10 cellular contexts compared by ENCODE assay signal in the genomic region with DNA sequence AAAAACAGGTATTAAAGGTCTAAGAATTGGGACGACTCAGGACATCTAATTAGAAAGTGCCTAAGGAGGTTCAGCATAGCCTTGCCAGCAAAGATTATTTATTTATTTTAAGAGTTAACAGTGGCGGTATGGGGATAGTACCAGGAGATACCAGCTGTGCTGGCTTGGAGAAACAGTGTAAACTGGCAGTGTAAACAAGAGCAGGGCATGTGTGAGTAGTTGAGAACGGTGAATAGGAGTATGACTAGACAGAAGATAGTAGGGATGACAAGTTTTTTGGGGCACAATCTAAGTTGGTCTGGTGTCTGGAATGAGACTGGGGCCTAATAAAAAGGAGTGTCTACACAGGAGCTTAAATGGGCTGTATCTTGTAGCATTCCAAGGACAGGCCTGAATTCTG. TPM values are rescaled to one million over a fixed set of nuclear protein-coding genes. Genes with fewer than 3 reads are reported as not detected.
DNase-seq lines count a peak whose midpoint lies in the region; ATAC-seq, FAIRE-seq and TF ChIP-seq lines count a peak whose summit lies in the region.
"Not testable (repeated sequence)": the region's sequence is repeated elsewhere in the genome, so short reads cannot be mapped to it uniquely, and the experiment has no call there.
"Had no signal": no experiment of that assay in that cellular context is flagged by ENCODE, and none has a peak within 500 bp of the region (broad histone marks: within the 10 kb centered on the region; RNA-seq: fewer than 3 reads in every experiment).

No MANE protein-coding gene starts in this region.

- 74% methylated on average over 3 of the region's 3 CpGs; no CpG with 5 or more reads in 1 of the 2 experiments for WGBS in H1 (ENCODE audit: extremely low coverage in 1 of 2, insufficient coverage in 1 of 2, insufficient read length in 1 of 2, insufficient replicate concordance in 2 of 2, low coverage in 1 of 2, low lambda C conversion rate in 2 of 2, missing lambda C conversion rate in 1 of 2), 2 experiments
- no CpG with 5 or more reads among the region's 3 CpGs for WGBS in mesendoderm (ENCODE audit: extremely low coverage, insufficient coverage, low lambda C conversion rate)

- H4K20me1 ChIP-seq in DOHH2 (ENCODE audit: control insufficient read depth, insufficient read depth, low read depth, low read length); OCI-LY7 (ENCODE audit: insufficient read depth, low read length); H1 (replicated peaks in 1 of 2; ENCODE audit: control insufficient read depth in 1 of 2, insufficient read depth in 2 of 2, low read length in 2 of 2); neural progenitor cell (ENCODE audit: low read depth): not testable (repeated sequence)

- peaks cover 29% of the 10 kb centered on the region for H3K9me3 Mint-ChIP-seq in activated CD4-positive, alpha-beta T cell treated with anti-CD3 and anti-CD28 coated beads, Interleukin-2, amount 10 ng/mL, durations not matched to agents 7 days and 5 days
- peaks cover 50 to 51% of the 10 kb centered on the region in 2 donors for H3K9me3 Mint-ChIP-seq in activated naive CD4-positive, alpha-beta T cell treated with anti-CD3 and anti-CD28 coated beads, Interleukin-2, amount 50 U/mL, for 72 hours
- H3K9me3 Mint-ChIP-seq in neural progenitor cell, result peaks cover 11% of the 10 kb centered on the region

- H2BK120ac ChIP-seq in H1 (replicated peaks; ENCODE audit: low read depth, low read length); mesendoderm (ENCODE audit: low read depth, low read length): not testable (repeated sequence)

- POLR2A ChIA-PET in OCI-LY7 (lab: Charles Lee); activated CD4-positive, alpha-beta T cell treated with anti-CD3 and anti-CD28 coated beads, Interleukin-2, amount 10 ng/mL, durations not matched to agents 7 days and 5 days (lab: Charles Lee): not testable (repeated sequence)
- POLR2A ChIA-PET in H1 (lab: Charles Lee; ENCODE audit: partially characterized antibody), result interaction anchor here (1.0 to 2.1 kb wide), 9 partner anchors 10 to 126 kb away, joined by 3 to 6 read pairs (median 4); no protein-coding TSS in a partner anchor

- peaks cover 55% of the 10 kb centered on the region for H3K36me3 Mint-ChIP-seq in activated CD4-positive, alpha-beta T cell treated with anti-CD3 and anti-CD28 coated beads, Interleukin-2, amount 10 ng/mL, durations not matched to agents 7 days and 5 days (ENCODE audit: low read depth)
- peaks cover 75 to 86% of the 10 kb centered on the region in 2 donors for H3K36me3 Mint-ChIP-seq in activated naive CD4-positive, alpha-beta T cell treated with anti-CD3 and anti-CD28 coated beads, Interleukin-2, amount 50 U/mL, for 72 hours
- H3K36me3 Mint-ChIP-seq in neural progenitor cell, result not testable (repeated sequence)

- H3K23ac ChIP-seq in H1 (ENCODE audit: insufficient read length); mesendoderm (ENCODE audit: low read length): not testable (repeated sequence)

- H3K4me2 ChIP-seq in DOHH2 (ENCODE audit: low read length) (peak overlapping the region; percentile 57), OCI-LY7 (ENCODE audit: low read length) (0 out of 2 replicates have a peak overlapping the region, but pooled peaks have one; percentile 5), H1 (ENCODE audit: insufficient read depth in 1 of 2, low read depth in 2 of 2, low read length in 2 of 2) (peak overlapping the region; percentile 20 to 47; a peak in 2 of 4 replicates), neural progenitor cell (peak overlapping the region; percentile 81)
- H3K4me2 ChIP-seq in mesendoderm (ENCODE audit: low read length), result not testable (repeated sequence)

- intact Hi-C loops in OCI-LY7 (cut with micrococcal nuclease; ENCODE audit: unreplicated experiment), result loop anchor here (5.0 kb wide), 1 partner anchor 75 kb away; no protein-coding TSS in a partner anchor

- not testable (repeated sequence) for H3K4me1 ChIP-seq in DOHH2 (ENCODE audit: control insufficient read depth, low read length); H1 (replicated peaks in 1 of 4; ENCODE audit: control insufficient read depth in 3 of 4, insufficient read depth in 4 of 4, low read length in 3 of 4); mesendoderm (ENCODE audit: control insufficient read depth, low read depth, low read length)
- H3K4me1 ChIP-seq in OCI-LY7 (ENCODE audit: insufficient read depth, low read length, poor library complexity, severe bottlenecking) (peaks cover 12% of the 10 kb centered on the region), neural progenitor cell (peaks cover 17% of the 10 kb centered on the region)

- H3K36me3 ChIP-seq in DOHH2 (ENCODE audit: control insufficient read depth, low read length); OCI-LY7 (ENCODE audit: insufficient read depth, low read length); H1 (ENCODE audit: control insufficient read depth in 2 of 4, insufficient read depth in 4 of 4, low read length in 3 of 4); mesendoderm (ENCODE audit: control insufficient read depth, insufficient read depth, low read length); neural progenitor cell: not testable (repeated sequence)

- peak overlapping the region; percentile 50 for H3K27ac Mint-ChIP-seq in activated CD4-positive, alpha-beta T cell treated with anti-CD3 and anti-CD28 coated beads, Interleukin-2, amount 10 ng/mL, durations not matched to agents 7 days and 5 days
- H3K27ac Mint-ChIP-seq in activated naive CD4-positive, alpha-beta T cell treated with anti-CD3 and anti-CD28 coated beads, Interleukin-2, amount 50 U/mL, for 72 hours, result peak overlapping the region; percentile 14 to 51
- not testable (repeated sequence) for H3K27ac Mint-ChIP-seq in neural progenitor cell

- BruUV-seq in OCI-LY7 (replicated peaks; lab: Mats Ljungman, UMichigan), result not testable (repeated sequence)

- H3F3A ChIP-seq in DOHH2 (ENCODE audit: control insufficient read depth, insufficient read depth), result not testable (repeated sequence)
- peaks cover 30% of the 10 kb centered on the region for H3F3A ChIP-seq in neural progenitor cell (ENCODE audit: low read depth)

- not testable (repeated sequence) for H3K79me1 ChIP-seq in H1 (ENCODE audit: low read depth, low read length); mesendoderm (ENCODE audit: low read length)

- H3K4ac ChIP-seq in H1 (replicated peaks; ENCODE audit: insufficient read length, low read depth, low read length); mesendoderm (ENCODE audit: low read depth, low read length): not testable (repeated sequence)

- not testable (repeated sequence) for H3K4me3 ChIP-seq in DOHH2 (ENCODE audit: low read length); OCI-LY7 (ENCODE audit: low read depth, low read length, poor library complexity, severe bottlenecking); mesendoderm (ENCODE audit: low read length)
- H3K4me3 ChIP-seq in H1 (ENCODE audit: extremely low read depth in 1 of 4, insufficient read depth in 2 of 4, low read depth in 3 of 4, low read length in 4 of 4), result peak overlapping the region in 2 of 4 experiments; percentile 43 to 67; a peak in 2 of 8 replicates
- peak overlapping the region; percentile 65 for H3K4me3 ChIP-seq in neural progenitor cell

- H3K79me2 ChIP-seq in DOHH2 (ENCODE audit: control insufficient read depth, low read length) (peaks cover 29% of the 10 kb centered on the region), H1 (ENCODE audit: control insufficient read depth in 1 of 2, insufficient read depth in 2 of 2, low read length in 2 of 2) (peaks cover 0 to 12% of the 10 kb centered on the region in 2 experiments; a peak in 2 of 4 replicates), neural progenitor cell (ENCODE audit: low read depth) (peaks cover 10% of the 10 kb centered on the region)
- H3K79me2 ChIP-seq in OCI-LY7 (ENCODE audit: insufficient read depth, low read depth, low read length); mesendoderm (ENCODE audit: control insufficient read depth, insufficient read depth, low read length): not testable (repeated sequence)

- peaks cover 50% of the 10 kb centered on the region for H3K4me1 Mint-ChIP-seq in activated CD4-positive, alpha-beta T cell treated with anti-CD3 and anti-CD28 coated beads, Interleukin-2, amount 10 ng/mL, durations not matched to agents 7 days and 5 days
- H3K4me1 Mint-ChIP-seq in neural progenitor cell, result peaks cover 16% of the 10 kb centered on the region

- not testable (repeated sequence) for H3K27ac ChIP-seq in DOHH2 (ENCODE audit: low read depth, low read length); OCI-LY7 (ENCODE audit: low read depth, low read length, poor library complexity, severe bottlenecking); H1 (ENCODE audit: low read depth, low read length); neural progenitor cell
- peak overlapping the region; percentile 51 for H3K27ac ChIP-seq in mesendoderm (ENCODE audit: low read depth, low read length)

- not testable (repeated sequence) for H4K91ac ChIP-seq in H1 (replicated peaks; ENCODE audit: insufficient read length, low read length)

- not testable (repeated sequence) for H2BK15ac ChIP-seq in H1 (ENCODE audit: low read length); mesendoderm (replicated peaks; ENCODE audit: low read depth)

- TF ChIP-seq CTCF in DOHH2 (IDR thresholded peaks at IDR 0.05; ENCODE audit: low read depth, low read length, poor library complexity, severe bottlenecking); OCI-LY7 (conservative IDR thresholded peaks at IDR 0.05; ENCODE audit: low read length); H1 (IDR thresholded peaks at IDR 0.05; ENCODE audit: control extremely low read depth in 1 of 3, insufficient read depth in 1 of 3, low read depth in 1 of 3, low read length in 3 of 3); neural progenitor cell (IDR thresholded peaks at IDR 0.05): not testable (repeated sequence)

- not testable (repeated sequence) for H3K23me2 ChIP-seq in H1 (ENCODE audit: low read depth, low read length)

- not testable (repeated sequence) for H4K5ac ChIP-seq in H1 (ENCODE audit: insufficient read length, low read depth, low read length); mesendoderm (ENCODE audit: low read length)

- H3K27me3 ChIP-seq in DOHH2 (ENCODE audit: control insufficient read depth, low read length); mesendoderm (ENCODE audit: insufficient read depth, low read length, poor library complexity): not testable (repeated sequence)
- H3K27me3 ChIP-seq in H1 (replicated peaks in 1 of 4; ENCODE audit: control insufficient read depth in 3 of 4, extremely low read depth in 1 of 4, insufficient read depth in 3 of 4, low read length in 3 of 4) (peaks cover 0 to 13% (median 5%) of the 10 kb centered on the region in 4 experiments; a peak in 5 of 7 replicates), neural progenitor cell (peaks cover 43% of the 10 kb centered on the region)

- not testable (repeated sequence) for H3K27me3 Mint-ChIP-seq in activated CD4-positive, alpha-beta T cell treated with anti-CD3 and anti-CD28 coated beads, Interleukin-2, amount 10 ng/mL, durations not matched to agents 7 days and 5 days
- peaks cover 11% of the 10 kb centered on the region for H3K27me3 Mint-ChIP-seq in neural progenitor cell (ENCODE audit: insufficient read depth, low read depth)

- not testable (repeated sequence) for H3K14ac ChIP-seq in H1 (ENCODE audit: insufficient read length)

- not testable (repeated sequence) for TF ChIP-seq RAD21 in H1 (IDR thresholded peaks at IDR 0.05 in 1 of 2, conservative IDR thresholded peaks at IDR 0.05 in 1 of 2; ENCODE audit: low read depth in 2 of 2, low read length in 2 of 2)

- H2BK12ac ChIP-seq in H1 (ENCODE audit: low read depth, low read length), result not testable (repeated sequence)

- H3K9ac ChIP-seq in H1 (replicated peaks in 1 of 4; ENCODE audit: extremely low read depth in 1 of 4, low read depth in 3 of 4, low read length in 3 of 4); mesendoderm (ENCODE audit: low read length); neural progenitor cell: not testable (repeated sequence)

- not testable (repeated sequence) for H2AFZ ChIP-seq in OCI-LY7 (ENCODE audit: low read length); H1 (ENCODE audit: low read length); neural progenitor cell (replicated peaks)

- H2BK5ac ChIP-seq in H1 (ENCODE audit: low read depth, low read length); mesendoderm (ENCODE audit: low read length): not testable (repeated sequence)

- CTCF ChIA-PET in OCI-LY7 (lab: Charles Lee; ENCODE audit: unreplicated experiment); activated CD4-positive, alpha-beta T cell treated with anti-CD3 and anti-CD28 coated beads, Interleukin-2, amount 10 ng/mL, durations not matched to agents 7 days and 5 days (lab: Charles Lee): not testable (repeated sequence)
- CTCF ChIA-PET in H1 (lab: Charles Lee; ENCODE audit: partially characterized antibody), result interaction anchor here (1.0 kb wide), 1 partner anchor 126 kb away, joined by 4 read pairs; no protein-coding TSS in a partner anchor

- TF ChIP-seq EP300 in H1 (IDR thresholded peaks at IDR 0.05; ENCODE audit: borderline replicate concordance in 1 of 2, low read depth in 2 of 2, low read length in 2 of 2), result not testable (repeated sequence)

- H3K4me3 Mint-ChIP-seq in activated CD4-positive, alpha-beta T cell treated with anti-CD3 and anti-CD28 coated beads, Interleukin-2, amount 10 ng/mL, durations not matched to agents 7 days and 5 days, result peak overlapping the region; percentile 44
- peak overlapping the region; percentile 76 for H3K4me3 Mint-ChIP-seq in neural progenitor cell

- H3K9me3 ChIP-seq in DOHH2 (ENCODE audit: control insufficient read depth, insufficient read depth, low read length) (peaks cover 17% of the 10 kb centered on the region), H1 (ENCODE audit: insufficient read depth in 2 of 2, low read depth in 1 of 2, low read length in 1 of 2) (peaks cover 3 to 15% of the 10 kb centered on the region in 2 experiments; a peak in 1 of 4 replicates)
- not testable (repeated sequence) for H3K9me3 ChIP-seq in OCI-LY7 (ENCODE audit: low read length); neural progenitor cell (ENCODE audit: low read depth)

- FAIRE-seq in H1 (lab: Jason Lieb, UNC), result not testable (repeated sequence)

- not testable (repeated sequence) for H3K9me2 ChIP-seq in DOHH2 (replicated peaks; ENCODE audit: control insufficient read depth, low read length); OCI-LY7 (ENCODE audit: insufficient read depth, low read length)

- not testable (repeated sequence) for H3K56ac ChIP-seq in H1 (replicated peaks; ENCODE audit: insufficient read length, low read depth, low read length); mesendoderm (ENCODE audit: low read length)

- H3K18ac ChIP-seq in H1 (ENCODE audit: extremely low read depth, low read length); mesendoderm (ENCODE audit: low read length): not testable (repeated sequence)

- H2AK5ac ChIP-seq in H1 (ENCODE audit: low read depth, low read length); mesendoderm (ENCODE audit: low read length): not testable (repeated sequence)

- not testable (repeated sequence) for H4K8ac ChIP-seq in H1 (ENCODE audit: extremely low read depth, insufficient read depth, low read length); mesendoderm (ENCODE audit: low read depth, low read length)

- not testable (repeated sequence) for H2BK20ac ChIP-seq in H1 (ENCODE audit: low read length)

- ATAC-seq in activated naive CD4-positive, alpha-beta T cell treated with anti-CD3 and anti-CD28 coated beads, Interleukin-2, amount 50 U/mL, for 72 hours, result not testable (repeated sequence)

- not testable (repeated sequence) for TF ChIP-seq POLR2A in H1 (IDR thresholded peaks at IDR 0.05; ENCODE audit: control extremely low read depth in 1 of 2, low read depth in 2 of 2, low read length in 2 of 2)

- not testable (repeated sequence) for DNase-seq in OCI-LY7 (ENCODE audit: low spot score); activated CD4-positive, alpha-beta T cell treated with anti-CD3 and anti-CD28 coated beads, Interleukin-2, amount 10 ng/mL, durations not matched to agents 7 days and 5 days; activated naive CD4-positive, alpha-beta T cell treated with anti-CD3 and anti-CD28 coated beads, Interleukin-2, amount 50 U/mL, for 72 hours (ENCODE audit: low spot score in 2 of 2); H1 (ENCODE audit: low read depth in 1 of 2, low spot score in 2 of 2); mesendoderm; neural progenitor cell (ENCODE audit: low spot score)

RNA-seq across cellular contexts. Expression of a gene that starts 30.5 kb away (rescaled TPM):
- 0.25 and 0.44 TPM in 2 replicates for total RNA-seq in OCI-LY7 (2014; rRNA removed; shearing (Covaris generic))
- total RNA-seq in OCI-LY7 (2022) (0.36 and 1.9 TPM in 2 replicates), neural progenitor cell (ENCODE audit: low replicate concordance) (not detected in 2 replicates)
- total RNA-seq in activated CD4-positive, alpha-beta T cell treated with anti-CD3 and anti-CD28 coated beads, Interleukin-2, amount 10 ng/mL, durations not matched to agents 7 days and 5 days, result under 1 TPM; 0.19 to 0.52 TPM
- total RNA-seq in activated naive CD4-positive, alpha-beta T cell treated with anti-CD3 and anti-CD28 coated beads, Interleukin-2, amount 50 U/mL, for 72 hours, result under 1 TPM in 1 of 2 donors, not detected in 1; 0.75 TPM
- 0.26 TPM in 1 of 2 replicates, not detected in the other for total RNA-seq in H1 (2021; fragmentation: NEBNext Ultra II Directional; extraction: Animal tissue kit (Norgen Biotek cat#: 25700))
- 0.18 and 0.42 TPM in 2 replicates for polyA plus RNA-seq in H1 (2011; rRNA removed)
- polyA plus RNA-seq in H1 (2011; cell fraction: cytosol; rRNA removed), result 0.31 TPM
- polyA plus RNA-seq in H1 (2011; cell fraction: nucleus; rRNA removed), result 0.98 TPM
- 0.50 to 1.2 TPM (median 0.53 TPM) in 4 replicates for polyA plus RNA-seq in H1 (2012, experiment 1 of 2)
- polyA plus RNA-seq in H1 (2012, experiment 2 of 2), result not detected
- polyA plus RNA-seq in H1 (2013, experiment 1 of 2), result 0.18 TPM
- 0.11 TPM for polyA plus RNA-seq in H1 (2013, experiment 2 of 2)
- polyA minus RNA-seq in H1 (2011; rRNA and poly(A)+ RNA removed), result 0.22 and 0.66 TPM in 2 replicates
- polyA minus RNA-seq in H1 (2011; cell fraction: cytosol; rRNA and poly(A)+ RNA removed), result not detected
- polyA minus RNA-seq in H1 (2011; cell fraction: nucleus; rRNA and poly(A)+ RNA removed), result 0.40 TPM
- 0.10 TPM for polyA plus RNA-seq in mesendoderm (2013, experiment 1 of 2)
- polyA plus RNA-seq in mesendoderm (2013, experiment 2 of 2), result 0.04 TPM
- total RNA-seq: gastroesophageal sphincter, left lobe of liver, LHCN-M2 had no signal

RNA-seq across cellular contexts. Expression of a gene that starts 41.4 kb away (rescaled TPM):
- not detected in 2 replicates for total RNA-seq in OCI-LY7 (2014; rRNA removed; shearing (Covaris generic))
- total RNA-seq in OCI-LY7 (2022) (not detected in 2 replicates), neural progenitor cell (ENCODE audit: low replicate concordance) (75.5 and 115 TPM in 2 replicates)
- 10 to 100 TPM; 12.6 to 14.7 TPM for total RNA-seq in activated CD4-positive, alpha-beta T cell treated with anti-CD3 and anti-CD28 coated beads, Interleukin-2, amount 10 ng/mL, durations not matched to agents 7 days and 5 days
- 1 to 10 TPM; 2.3 to 7.0 TPM for total RNA-seq in activated naive CD4-positive, alpha-beta T cell treated with anti-CD3 and anti-CD28 coated beads, Interleukin-2, amount 50 U/mL, for 72 hours
- total RNA-seq in H1 (2021; fragmentation: NEBNext Ultra II Directional; extraction: Animal tissue kit (Norgen Biotek cat#: 25700)), result 2.5 TPM in 2 replicates
- polyA plus RNA-seq in H1 (2011; rRNA removed), result 0.62 and 0.71 TPM in 2 replicates
- 1.1 TPM for polyA plus RNA-seq in H1 (2011; cell fraction: cytosol; rRNA removed)
- 1.5 TPM for polyA plus RNA-seq in H1 (2011; cell fraction: nucleus; rRNA removed)
- polyA plus RNA-seq in H1 (2012, experiment 1 of 2), result 0.96 to 1.4 TPM (median 1.2 TPM) in 4 replicates
- polyA plus RNA-seq in H1 (2012, experiment 2 of 2), result 0.41 TPM
- polyA plus RNA-seq in H1 (2013, experiment 1 of 2), result 1.1 TPM
- 0.72 TPM for polyA plus RNA-seq in H1 (2013, experiment 2 of 2)
- 0.91 and 2.9 TPM in 2 replicates for polyA minus RNA-seq in H1 (2011; rRNA and poly(A)+ RNA removed)
- polyA minus RNA-seq in H1 (2011; cell fraction: cytosol; rRNA and poly(A)+ RNA removed), result 0.59 TPM
- 0.50 TPM for polyA minus RNA-seq in H1 (2011; cell fraction: nucleus; rRNA and poly(A)+ RNA removed)
- 0.38 TPM for polyA plus RNA-seq in mesendoderm (2013, experiment 1 of 2)
- 0.46 TPM for polyA plus RNA-seq in mesendoderm (2013, experiment 2 of 2)
- total RNA-seq: LHCN-M2 had no signal

RNA-seq across cellular contexts. Expression of a gene that starts 55.4 kb away (rescaled TPM):
- 23.1 and 29.5 TPM in 2 replicates for total RNA-seq in OCI-LY7 (2014; rRNA removed; shearing (Covaris generic))
- total RNA-seq in OCI-LY7 (2022) (17.8 and 19.5 TPM in 2 replicates), neural progenitor cell (ENCODE audit: low replicate concordance) (9.0 and 9.4 TPM in 2 replicates)
- 10 to 100 TPM; 15.0 to 15.6 TPM for total RNA-seq in activated CD4-positive, alpha-beta T cell treated with anti-CD3 and anti-CD28 coated beads, Interleukin-2, amount 10 ng/mL, durations not matched to agents 7 days and 5 days
- 10 to 100 TPM; 15.9 to 16.0 TPM for total RNA-seq in activated naive CD4-positive, alpha-beta T cell treated with anti-CD3 and anti-CD28 coated beads, Interleukin-2, amount 50 U/mL, for 72 hours
- total RNA-seq in H1 (2021; fragmentation: NEBNext Ultra II Directional; extraction: Animal tissue kit (Norgen Biotek cat#: 25700)), result 29.4 and 31.5 TPM in 2 replicates
- 15.9 and 20.5 TPM in 2 replicates for polyA plus RNA-seq in H1 (2011; rRNA removed)
- polyA plus RNA-seq in H1 (2011; cell fraction: cytosol; rRNA removed), result 17.2 TPM
- 41.2 TPM for polyA plus RNA-seq in H1 (2011; cell fraction: nucleus; rRNA removed)
- 20.1 to 26.0 TPM (median 24.4 TPM) in 4 replicates for polyA plus RNA-seq in H1 (2012, experiment 1 of 2)
- polyA plus RNA-seq in H1 (2012, experiment 2 of 2), result 16.8 TPM
- 15.7 TPM for polyA plus RNA-seq in H1 (2013, experiment 1 of 2)
- polyA plus RNA-seq in H1 (2013, experiment 2 of 2), result 14.9 TPM
- 22.0 and 25.7 TPM in 2 replicates for polyA minus RNA-seq in H1 (2011; rRNA and poly(A)+ RNA removed)
- 18.3 TPM for polyA minus RNA-seq in H1 (2011; cell fraction: cytosol; rRNA and poly(A)+ RNA removed)
- polyA minus RNA-seq in H1 (2011; cell fraction: nucleus; rRNA and poly(A)+ RNA removed), result 27.8 TPM
- polyA plus RNA-seq in mesendoderm (2013, experiment 1 of 2), result 14.3 TPM
- polyA plus RNA-seq in mesendoderm (2013, experiment 2 of 2), result 14.3 TPM
